ENCODE assay signal across 1 cellular context in genomic region chr5:22699319-22699718, GRCh38.
TF ChIP-seq lines count a peak whose summit lies in the region.

No MANE protein-coding gene starts in this region.

TF ChIP-seq in endothelial cell of umbilical vein, 7 proteins besides CTCF, POLR2A, EP300 and RAD21 (continued from another document):
- no peak for TF ChIP-seq FOS (IDR thresholded peaks at IDR 0.05; ENCODE audit: borderline replicate concordance, insufficient read depth, low read length)
